In genomic region chr17:74513987-74514631, GRCh38 we compare ENCODE assay signal across 2 cellular contexts.
TF ChIP-seq lines count a peak whose summit lies in the region.

No MANE protein-coding gene starts in this region.

TF ChIP-seq in HEK293T, 16 proteins besides CTCF, POLR2A, EP300 and RAD21 (continued from another document):
- peak; percentile 84 for TF ChIP-seq CTBP1 (IDR thresholded peaks at IDR 0.05; ENCODE audit: borderline replicate concordance)
- peak; percentile 44 for TF ChIP-seq ELF4 (IDR thresholded peaks at IDR 0.05)
- TF ChIP-seq FOXK2 (IDR thresholded peaks at IDR 0.05): no peak; the same call in 1 of the 2 replicates
- TF ChIP-seq PKNOX1 (IDR thresholded peaks at IDR 0.05): peak; percentile 87
- TF ChIP-seq FOXA1 (IDR thresholded peaks at IDR 0.05): no peak
- TF ChIP-seq HDGF (IDR thresholded peaks at IDR 0.05; ENCODE audit: borderline replicate concordance): no peak
- peak; percentile 64 for TF ChIP-seq L3MBTL2 (conservative IDR thresholded peaks at IDR 0.05)
- peak; percentile 33; the same call in 1 of the 2 replicates for TF ChIP-seq FOXM1 (IDR thresholded peaks at IDR 0.05; ENCODE audit: borderline replicate concordance)
- TF ChIP-seq NFRKB (IDR thresholded peaks at IDR 0.05): peak; percentile 52
- no peak for TF ChIP-seq SUZ12 (IDR thresholded peaks at IDR 0.05)
- peak; percentile 99 for TF ChIP-seq TARDBP (IDR thresholded peaks at IDR 0.05)
- no peak for TF ChIP-seq LEF1 (IDR thresholded peaks at IDR 0.05; ENCODE audit: borderline replicate concordance)
- 0 out of 2 replicates have a peak, but pooled peaks have one; percentile 13 for TF ChIP-seq ZNF384 (IDR thresholded peaks at IDR 0.05)
- TF ChIP-seq SP1 (IDR thresholded peaks at IDR 0.05): no peak; the same call in 1 of the 2 replicates
TF ChIP-seq in HEK293T: peak in this region for 9.

TF ChIP-seq in H1, 55 proteins besides CTCF, POLR2A, EP300 and RAD21 (continued from another document):
- TF ChIP-seq ATF3 (IDR thresholded peaks at IDR 0.05; ENCODE audit: insufficient read depth, low read depth, low read length) (peak; percentile 95), JUND (IDR thresholded peaks at IDR 0.05; ENCODE audit: low read length) (peak; percentile 45; the same call in 1 of the 2 replicates), ATF2 (IDR thresholded peaks at IDR 0.05; ENCODE audit: low read length) (peak; percentile 99), MAX (IDR thresholded peaks at IDR 0.05) (peak; percentile 37), CREB1 (IDR thresholded peaks at IDR 0.05) (peak; percentile 92), USF2 (IDR thresholded peaks at IDR 0.05; ENCODE audit: low read length) (peak; percentile 90), TAF1 (IDR thresholded peaks at IDR 0.05; ENCODE audit: low read depth, low read length) (no peak), SIN3A (conservative IDR thresholded peaks at IDR 0.05 in 1 of 2, IDR thresholded peaks at IDR 0.05 in 1 of 2; ENCODE audit: low read depth in 1 of 2, low read length in 2 of 2) (peak; percentile 81 to 91; a peak in 2 of 4 replicates), MAFK (IDR thresholded peaks at IDR 0.05; ENCODE audit: low read depth, low read length) (peak; percentile 2; the same call in 1 of the 2 replicates), SP4 (IDR thresholded peaks at IDR 0.05; ENCODE audit: low read length) (peak; percentile 99)
TF ChIP-seq in H1: peak in this region for 9.
